Comparison of ENCODE assay signal across 19 cellular contexts in the genomic region with DNA sequence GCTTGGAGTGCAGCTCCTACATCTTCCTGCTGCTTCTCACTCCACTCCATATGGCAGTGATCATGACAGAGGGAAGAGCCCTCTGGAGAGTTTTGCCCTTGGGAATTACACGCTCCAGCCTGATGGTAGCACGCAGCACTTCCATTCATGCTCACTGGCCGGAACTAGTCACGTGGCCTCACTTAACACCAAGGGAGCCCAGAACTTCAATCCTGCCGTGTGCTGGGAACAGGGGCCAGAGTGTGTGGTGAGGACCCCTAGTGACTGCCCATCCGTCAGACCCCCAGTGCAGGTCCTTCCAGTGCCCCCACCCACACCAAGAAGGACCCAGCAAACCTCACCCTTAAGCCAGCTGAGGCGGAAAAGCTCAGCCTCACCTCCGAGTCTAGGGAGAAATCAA.
DNase-seq lines count a peak whose midpoint lies in the region; ATAC-seq, FAIRE-seq and TF ChIP-seq lines count a peak whose summit lies in the region.
"Had no signal": no experiment of that assay in that cellular context is flagged by ENCODE, and none has a peak within 500 bp of the region (broad histone marks: within the 10 kb centered on the region; RNA-seq: fewer than 3 reads in every experiment).

No MANE protein-coding gene starts in this region.

- no peaks in the 10 kb centered on the region for H3F3A ChIP-seq in GM23338 (replicated peaks; ENCODE audit: low read depth)
- H3F3A ChIP-seq in smooth muscle cell (ENCODE audit: low read depth), result no peaks in the 10 kb centered on the region

- H3K79me2 ChIP-seq in GM23338 (replicated peaks; ENCODE audit: insufficient read depth) (no peaks in the 10 kb centered on the region), smooth muscle cell (ENCODE audit: low read depth) (no peaks in the 10 kb centered on the region)

- peaks cover 19% of the 10 kb centered on the region for H3K9me3 Mint-ChIP-seq in GM23338
- H3K9me3 Mint-ChIP-seq: HFFc6 had no signal

- WGBS in smooth muscle cell (ENCODE audit: low lambda C conversion rate), result 91% methylated on average over 8 of the region's 8 CpGs
- WGBS in psoas muscle, 3 donors, result 74 to 81% (median 77%) methylated on average over 8 of the region's 8 CpGs

- H3K27me3 ChIP-seq in GM23338 (ENCODE audit: insufficient read depth) (no peaks in the 10 kb centered on the region), bronchial epithelial cell (ENCODE audit: control insufficient read depth, insufficient read depth, low read length) (no peaks in the 10 kb centered on the region), smooth muscle cell (ENCODE audit: low read depth) (no peaks in the 10 kb centered on the region), psoas muscle (ENCODE audit: insufficient read depth in 3 of 3, low read length in 2 of 3) (no peaks in the 10 kb centered on the region)
- H3K27me3 ChIP-seq: BLaER1 treated with 17β-estradiol and CSF1 and Interleukin-3, amounts not matched to agents 10 nM and 100 nM had no signal

- no peak overlapping the region for H3K27ac ChIP-seq in GM23338 (ENCODE audit: low read depth)
- H3K27ac ChIP-seq in smooth muscle cell (ENCODE audit: low read depth), result no peak overlapping the region
- no peak overlapping the region for H3K27ac ChIP-seq in psoas muscle
- H3K27ac ChIP-seq: BLaER1 treated with 17β-estradiol and CSF1 and Interleukin-3, amounts not matched to agents 10 nM and 100 nM; HL-60 had no signal

- no peak for DNase-seq in GM23338 (ENCODE audit: low spot score)
- peak; percentile 79 for DNase-seq in NCI-H345 (lab: John Stamatoyannopoulos, UW)
- DNase-seq in bronchial epithelial cell (ENCODE audit: low read depth), result no peak
- DNase-seq in omental fat pad (ENCODE audit: low spot score), result no peak
- DNase-seq in DMS53 (lab: John Stamatoyannopoulos, UW), result no peak
- DNase-seq in smooth muscle cell (lab: John Stamatoyannopoulos, UW; ENCODE audit: unreplicated experiment), result no peak
- DNase-seq in psoas muscle, result no peak
- DNase-seq: 8988T; AML-193; CD4-positive, CD25-positive, alpha-beta regulatory T cell; DMS 273 treated with DMSO at 0.1 percent for 48 hours; DMS79; HCEC 1CT; HFFc6 had no signal

- H3K4me1 Mint-ChIP-seq in GM23338, result peaks cover 9% of the 10 kb centered on the region; the same call in 2 of the 3 replicates
- H3K4me1 Mint-ChIP-seq: CD4-positive, CD25-positive, alpha-beta regulatory T cell had no signal

- H4K20me1 ChIP-seq in GM23338 (replicated peaks; ENCODE audit: insufficient read depth), result no peaks in the 10 kb centered on the region
- no peaks in the 10 kb centered on the region for H4K20me1 ChIP-seq in smooth muscle cell (ENCODE audit: low read depth)
- H4K20me1 ChIP-seq: BLaER1 treated with 17β-estradiol and CSF1 and Interleukin-3, amounts not matched to agents 10 nM and 100 nM had no signal

- intact Hi-C loops in psoas muscle (cut with DNase I), result no loop called here

- H3K4me1 ChIP-seq in GM23338 (ENCODE audit: insufficient read depth), result peaks cover 9% of the 10 kb centered on the region
- no peaks in the 10 kb centered on the region for H3K4me1 ChIP-seq in smooth muscle cell (ENCODE audit: low read depth)
- H3K4me1 ChIP-seq in psoas muscle, result no peaks in the 10 kb centered on the region
- H3K4me1 ChIP-seq: BLaER1 treated with 17β-estradiol and CSF1 and Interleukin-3, amounts not matched to agents 10 nM and 100 nM had no signal

- H3K36me3 ChIP-seq in GM23338 (ENCODE audit: insufficient read depth) (no peaks in the 10 kb centered on the region), bronchial epithelial cell (ENCODE audit: control insufficient read depth, insufficient read depth, low read length) (no peaks in the 10 kb centered on the region), smooth muscle cell (ENCODE audit: low read depth) (no peaks in the 10 kb centered on the region), psoas muscle (ENCODE audit: insufficient read depth in 1 of 2, low read depth in 1 of 2) (no peaks in the 10 kb centered on the region)
- H3K36me3 ChIP-seq: BLaER1 treated with 17β-estradiol and CSF1 and Interleukin-3, amounts not matched to agents 10 nM and 100 nM had no signal

- FAIRE-seq in bronchial epithelial cell (lab: Jason Lieb, UNC), result peak; percentile 58
- FAIRE-seq: GM12878, GM18507 had no signal

- H3K4me3 Mint-ChIP-seq in GM23338, result no peak overlapping the region
- H3K4me3 Mint-ChIP-seq: CD4-positive, CD25-positive, alpha-beta regulatory T cell; HFFc6 had no signal

- H3K36me3 Mint-ChIP-seq in GM23338 (ENCODE audit: low read depth), result no peaks in the 10 kb centered on the region; the same call in 2 of the 3 replicates
- H3K36me3 Mint-ChIP-seq: CD4-positive, CD25-positive, alpha-beta regulatory T cell had no signal

- H3K9ac ChIP-seq in smooth muscle cell (ENCODE audit: low read depth), result no peak overlapping the region
- H3K9ac ChIP-seq: BLaER1 treated with 17β-estradiol and CSF1 and Interleukin-3, amounts not matched to agents 10 nM and 100 nM had no signal

- H3K9me3 ChIP-seq in smooth muscle cell (replicated peaks; ENCODE audit: low read depth) (no peaks in the 10 kb centered on the region), psoas muscle (no peaks in the 10 kb centered on the region)

- H3K27me3 Mint-ChIP-seq in GM23338 (ENCODE audit: insufficient read depth, low read depth, poor library complexity), result peaks cover 8% of the 10 kb centered on the region
- H3K27me3 Mint-ChIP-seq: CD4-positive, CD25-positive, alpha-beta regulatory T cell had no signal

- H3K9me2 ChIP-seq in GM23338 (ENCODE audit: insufficient read depth), result no peaks in the 10 kb centered on the region

- no peak; the same call in 2 of the 3 replicates for ATAC-seq in GM23338
- ATAC-seq in omental fat pad (ENCODE audit: low FRiP score), result peak; percentile 44
- ATAC-seq in psoas muscle, result no peak
- ATAC-seq in HG03432 (IDR thresholded peaks at IDR 0.05; ENCODE audit: unreplicated experiment), result no peak
- ATAC-seq: GM12878 had no signal

- no peak overlapping the region for H3K27ac Mint-ChIP-seq in GM23338
- H3K27ac Mint-ChIP-seq: CD4-positive, CD25-positive, alpha-beta regulatory T cell; HFFc6 had no signal

- H2AFZ ChIP-seq in GM23338 (peak overlapping the region; percentile 18; the same call in 1 of the 2 replicates), smooth muscle cell (ENCODE audit: low read depth) (no peak overlapping the region)

- TF ChIP-seq CTCF in GM23338 (conservative IDR thresholded peaks at IDR 0.05; ENCODE audit: low read depth in 2 of 2) (no peak), bronchial epithelial cell (IDR thresholded peaks at IDR 0.05; ENCODE audit: insufficient read depth, low read length, severe bottlenecking) (no peak), omental fat pad (IDR thresholded peaks at IDR 0.05) (no peak), smooth muscle cell (IDR thresholded peaks at IDR 0.05; ENCODE audit: borderline replicate concordance, insufficient read depth, poor library complexity, severe bottlenecking) (no peak), psoas muscle (IDR thresholded peaks at IDR 0.05) (no peak)

- H3K4me3 ChIP-seq in GM23338, result no peak overlapping the region
- H3K4me3 ChIP-seq in bronchial epithelial cell (ENCODE audit: low read depth, low read length), result no peak overlapping the region
- H3K4me3 ChIP-seq in smooth muscle cell, result no peak overlapping the region
- H3K4me3 ChIP-seq in psoas muscle, result no peak overlapping the region
- H3K4me3 ChIP-seq: BLaER1 treated with 17β-estradiol and CSF1 and Interleukin-3, amounts not matched to agents 10 nM and 100 nM; GM12878 had no signal

- H3K4me2 ChIP-seq in GM23338, result no peak overlapping the region
- no peak overlapping the region for H3K4me2 ChIP-seq in smooth muscle cell
- H3K4me2 ChIP-seq: BLaER1 treated with 17β-estradiol and CSF1 and Interleukin-3, amounts not matched to agents 10 nM and 100 nM had no signal

TF ChIP-seq in GM23338, 12 proteins besides CTCF, POLR2A, EP300 and RAD21:
- TF ChIP-seq POLR2AphosphoS5 (IDR thresholded peaks at IDR 0.05; ENCODE audit: low read depth) (no peak), ZNF331 (CRISPR knock-in tag; IDR thresholded peaks at IDR 0.05; ENCODE audit: low read depth) (no peak), NANOG (IDR thresholded peaks at IDR 0.05; ENCODE audit: borderline replicate concordance) (no peak), CREB1 (CRISPR knock-in tag; IDR thresholded peaks at IDR 0.05; ENCODE audit: low read depth) (no peak), ZNF114 (CRISPR knock-in tag; IDR thresholded peaks at IDR 0.05) (no peak)
- TF ChIP-seq, protein P1, sequence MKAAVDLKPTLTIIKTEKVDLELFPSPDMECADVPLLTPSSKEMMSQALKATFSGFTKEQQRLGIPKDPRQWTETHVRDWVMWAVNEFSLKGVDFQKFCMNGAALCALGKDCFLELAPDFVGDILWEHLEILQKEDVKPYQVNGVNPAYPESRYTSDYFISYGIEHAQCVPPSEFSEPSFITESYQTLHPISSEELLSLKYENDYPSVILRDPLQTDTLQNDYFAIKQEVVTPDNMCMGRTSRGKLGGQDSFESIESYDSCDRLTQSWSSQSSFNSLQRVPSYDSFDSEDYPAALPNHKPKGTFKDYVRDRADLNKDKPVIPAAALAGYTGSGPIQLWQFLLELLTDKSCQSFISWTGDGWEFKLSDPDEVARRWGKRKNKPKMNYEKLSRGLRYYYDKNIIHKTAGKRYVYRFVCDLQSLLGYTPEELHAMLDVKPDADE (IDR thresholded peaks at IDR 0.05), result no peak
- TF ChIP-seq, protein P2, sequence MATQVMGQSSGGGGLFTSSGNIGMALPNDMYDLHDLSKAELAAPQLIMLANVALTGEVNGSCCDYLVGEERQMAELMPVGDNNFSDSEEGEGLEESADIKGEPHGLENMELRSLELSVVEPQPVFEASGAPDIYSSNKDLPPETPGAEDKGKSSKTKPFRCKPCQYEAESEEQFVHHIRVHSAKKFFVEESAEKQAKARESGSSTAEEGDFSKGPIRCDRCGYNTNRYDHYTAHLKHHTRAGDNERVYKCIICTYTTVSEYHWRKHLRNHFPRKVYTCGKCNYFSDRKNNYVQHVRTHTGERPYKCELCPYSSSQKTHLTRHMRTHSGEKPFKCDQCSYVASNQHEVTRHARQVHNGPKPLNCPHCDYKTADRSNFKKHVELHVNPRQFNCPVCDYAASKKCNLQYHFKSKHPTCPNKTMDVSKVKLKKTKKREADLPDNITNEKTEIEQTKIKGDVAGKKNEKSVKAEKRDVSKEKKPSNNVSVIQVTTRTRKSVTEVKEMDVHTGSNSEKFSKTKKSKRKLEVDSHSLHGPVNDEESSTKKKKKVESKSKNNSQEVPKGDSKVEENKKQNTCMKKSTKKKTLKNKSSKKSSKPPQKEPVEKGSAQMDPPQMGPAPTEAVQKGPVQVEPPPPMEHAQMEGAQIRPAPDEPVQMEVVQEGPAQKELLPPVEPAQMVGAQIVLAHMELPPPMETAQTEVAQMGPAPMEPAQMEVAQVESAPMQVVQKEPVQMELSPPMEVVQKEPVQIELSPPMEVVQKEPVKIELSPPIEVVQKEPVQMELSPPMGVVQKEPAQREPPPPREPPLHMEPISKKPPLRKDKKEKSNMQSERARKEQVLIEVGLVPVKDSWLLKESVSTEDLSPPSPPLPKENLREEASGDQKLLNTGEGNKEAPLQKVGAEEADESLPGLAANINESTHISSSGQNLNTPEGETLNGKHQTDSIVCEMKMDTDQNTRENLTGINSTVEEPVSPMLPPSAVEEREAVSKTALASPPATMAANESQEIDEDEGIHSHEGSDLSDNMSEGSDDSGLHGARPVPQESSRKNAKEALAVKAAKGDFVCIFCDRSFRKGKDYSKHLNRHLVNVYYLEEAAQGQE (IDR thresholded peaks at IDR 0.05; ENCODE audit: unreplicated experiment), result no peak
